8 cellular contexts compared by ENCODE assay signal in the genomic region with DNA sequence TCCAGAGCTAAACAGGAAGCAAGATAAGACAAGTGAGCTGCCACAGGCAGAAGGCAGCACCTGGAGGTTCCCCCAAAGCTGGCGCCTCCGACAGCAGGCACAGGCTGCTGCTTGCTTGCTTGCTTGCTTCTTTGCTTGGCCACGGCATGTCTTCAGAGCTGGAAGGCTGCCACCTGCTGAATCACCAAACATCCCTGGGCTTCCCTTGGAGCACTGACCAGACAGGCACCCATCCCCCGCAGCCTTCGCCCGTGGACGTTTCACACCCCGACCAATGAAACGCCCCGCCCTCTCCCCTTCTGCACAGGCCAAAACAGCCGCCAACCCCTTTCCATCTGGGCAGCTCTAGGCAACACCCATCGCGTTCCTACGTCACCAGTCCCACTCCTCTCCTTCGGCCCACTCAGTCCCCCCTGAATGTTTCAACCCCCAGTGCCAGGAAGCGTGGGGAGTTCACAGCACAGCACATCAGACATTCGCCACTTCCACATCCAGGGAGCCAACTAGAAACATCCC. TPM values are rescaled to one million over a fixed set of nuclear protein-coding genes. Genes with fewer than 3 reads are reported as not detected.
DNase-seq lines count a peak whose midpoint lies in the region; ATAC-seq and TF ChIP-seq lines count a peak whose summit lies in the region.

No MANE protein-coding gene starts in this region.

- TF ChIP-seq CTCF in neutrophil (IDR thresholded peaks at IDR 0.05) (no peak), thyroid gland (IDR thresholded peaks at IDR 0.05) (peak in 1 of 6 experiments; percentile 19)

- CTCF ChIA-PET in activated naive CD4-positive, alpha-beta T cell treated with anti-CD3 and anti-CD28 coated beads, Interleukin-2, amount 10 ng/mL, durations not matched to agents 7 days and 5 days (lab: Charles Lee), result interaction anchor here (0.8 to 2.2 kb wide), 14 partner anchors 10 to 346 kb away, joined by 3 to 9 read pairs (median 4); no protein-coding TSS in a partner anchor

- intact Hi-C loops in thyroid gland (cut with DNase I), result no loop called here

- peak overlapping the region; percentile 91 for H3K27ac Mint-ChIP-seq in activated naive CD4-positive, alpha-beta T cell treated with anti-CD3 and anti-CD28 coated beads, Interleukin-2, amount 10 ng/mL, durations not matched to agents 7 days and 5 days

- 1% methylated on average over 14 to 17 of the region's 17 CpGs for WGBS in thyroid gland, 2 donors

- no peaks in the 10 kb centered on the region for H3K27me3 Mint-ChIP-seq in activated naive CD4-positive, alpha-beta T cell treated with anti-CD3 and anti-CD28 coated beads, Interleukin-2, amount 10 ng/mL, durations not matched to agents 7 days and 5 days

- peaks cover 5% of the 10 kb centered on the region; the same call in 1 of the 2 replicates for H3K27me3 ChIP-seq in HUES48 (ENCODE audit: control insufficient read depth, insufficient read depth, low read length)
- H3K27me3 ChIP-seq in neutrophil, result peaks cover 10% of the 10 kb centered on the region
- no peaks in the 10 kb centered on the region for H3K27me3 ChIP-seq in thyroid gland

- peaks cover 53% of the 10 kb centered on the region for H3K4me1 Mint-ChIP-seq in activated naive CD4-positive, alpha-beta T cell treated with anti-CD3 and anti-CD28 coated beads, Interleukin-2, amount 10 ng/mL, durations not matched to agents 7 days and 5 days

- H3K9me3 ChIP-seq in HUES48 (ENCODE audit: control insufficient read depth, insufficient read depth, low read length) (no peaks in the 10 kb centered on the region), neutrophil (no peaks in the 10 kb centered on the region), thyroid gland (no peaks in the 10 kb centered on the region)

- H3K4me3 Mint-ChIP-seq in activated naive CD4-positive, alpha-beta T cell treated with anti-CD3 and anti-CD28 coated beads, Interleukin-2, amount 10 ng/mL, durations not matched to agents 7 days and 5 days, result peak overlapping the region; percentile 86

- peak; percentile 25 for ATAC-seq in GM21423 (IDR thresholded peaks at IDR 0.05; ENCODE audit: unreplicated experiment)

- H3K9ac ChIP-seq in HUES48 (ENCODE audit: low read depth, low read length), result no peak overlapping the region

- H3K36me3 ChIP-seq in HUES48 (ENCODE audit: control insufficient read depth, insufficient read depth, low read length) (no peaks in the 10 kb centered on the region), neutrophil (no peaks in the 10 kb centered on the region), thyroid gland (no peaks in the 10 kb centered on the region)

- peaks cover 2% of the 10 kb centered on the region for H3K36me3 Mint-ChIP-seq in activated naive CD4-positive, alpha-beta T cell treated with anti-CD3 and anti-CD28 coated beads, Interleukin-2, amount 10 ng/mL, durations not matched to agents 7 days and 5 days

- H3K4me1 ChIP-seq in HUES48 (ENCODE audit: control insufficient read depth, insufficient read depth, low read length), result peaks cover 65% of the 10 kb centered on the region
- H3K4me1 ChIP-seq in neutrophil (ENCODE audit: control insufficient read depth in 1 of 2, insufficient read depth in 1 of 2, low read depth in 1 of 2, low read length in 1 of 2), result peaks cover 20 to 32% of the 10 kb centered on the region in 2 experiments
- H3K4me1 ChIP-seq in thyroid gland, result peaks cover 37 to 56% of the 10 kb centered on the region in 2 donors

- DNase-seq in DMS114 treated with DMSO at 0.1 percent for 48 hours (lab: John Stamatoyannopoulos, UW; ENCODE audit: unreplicated experiment), result peak; percentile 49
- peak; percentile 75 for DNase-seq in activated naive CD4-positive, alpha-beta T cell treated with anti-CD3 and anti-CD28 coated beads, Interleukin-2, amount 10 ng/mL, durations not matched to agents 7 days and 5 days
- DNase-seq in germinal center (ENCODE audit: low spot score), result peak; percentile 65
- DNase-seq in thyroid gland, result peak; percentile 99

- no peaks in the 10 kb centered on the region for H3K9me3 Mint-ChIP-seq in activated naive CD4-positive, alpha-beta T cell treated with anti-CD3 and anti-CD28 coated beads, Interleukin-2, amount 10 ng/mL, durations not matched to agents 7 days and 5 days

- H3K27ac ChIP-seq in HUES48 (ENCODE audit: low read depth, low read length) (peak overlapping the region; percentile 49), neutrophil (peak overlapping the region; percentile 89), thyroid gland (peak overlapping the region; percentile 99)

- H3K4me3 ChIP-seq in HUES48 (ENCODE audit: low read depth, low read length) (peak overlapping the region; percentile 74), neutrophil (ENCODE audit: low read depth in 1 of 2, low read length in 1 of 2) (peak overlapping the region; percentile 96 to 98), thyroid gland (replicated peaks in 1 of 3) (peak overlapping the region in 2 of 3 donors; percentile 78 to 95)

- TF ChIP-seq POLR2A in Raji (IDR thresholded peaks at IDR 0.05; ENCODE audit: insufficient read depth, low read depth, low read length) (peak; percentile 32; the same call in 1 of the 2 replicates), thyroid gland (IDR thresholded peaks at IDR 0.05) (peak in 1 of 2 donors; percentile 58)

RNA-seq across cellular contexts. Expression of gene SGMS1, which starts 1.7 kb away (rescaled TPM):
- 10 to 100 TPM; 80.8 to 98.9 (median 90.7) TPM for total RNA-seq in thyroid gland

Comparison
In these comparisons a context has a peak if more than half of its experiments do, and no peak if none do; other contexts are left out.
1. Peak in every context shown above with its lines: DNase-seq, ATAC-seq, H3K4me3 ChIP-seq and H3K27ac ChIP-seq.
2. DNase-seq: peak in every context shown above with its lines; median percentile 99 in thyroid gland; 75 in activated naive CD4-positive, alpha-beta T cell treated with anti-CD3 and anti-CD28 coated beads, Interleukin-2, amount 10 ng/mL, durations not matched to agents 7 days and 5 days; 65 in germinal center; 49 in DMS114 treated with DMSO at 0.1 percent for 48 hours.
3. H3K27ac ChIP-seq: peak in every context shown above with its lines; median percentile 99 in thyroid gland; 89 in neutrophil; 49 in HUES48.